ENCODE assay signal across 13 cellular contexts in the genomic region with DNA sequence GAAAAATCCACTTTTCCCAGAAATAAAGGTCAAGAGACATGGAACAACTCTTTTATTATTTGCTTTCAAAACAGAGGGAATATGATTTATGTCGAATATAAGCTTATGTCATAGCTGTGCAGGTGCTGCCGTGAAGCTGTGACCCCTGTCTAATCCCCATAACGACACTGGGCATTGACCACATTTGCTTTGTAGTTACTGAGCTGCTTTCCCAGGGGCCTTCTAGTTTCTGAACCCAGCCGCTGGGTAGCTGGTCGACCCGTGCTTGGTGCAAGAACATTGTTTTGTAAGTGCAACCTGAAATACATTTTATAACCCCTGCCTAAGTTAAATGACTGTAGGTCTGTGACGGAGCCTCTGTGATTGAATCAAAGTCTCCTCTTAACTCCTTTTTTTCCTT.
DNase-seq lines count a peak whose midpoint lies in the region; ATAC-seq, FAIRE-seq and TF ChIP-seq lines count a peak whose summit lies in the region.
"Had no signal": no experiment of that assay in that cellular context is flagged by ENCODE, and none has a peak within 500 bp of the region (broad histone marks: within the 10 kb centered on the region; RNA-seq: fewer than 3 reads in every experiment).

No MANE protein-coding gene starts in this region.

- H3K4me1 Mint-ChIP-seq in nephron progenitor cell: peaks cover 38% of the 10 kb centered on the region

- no peak overlapping the region for H3K27ac Mint-ChIP-seq in nephron progenitor cell
- H3K27ac Mint-ChIP-seq: CD4-positive, CD25-positive, alpha-beta regulatory T cell had no signal

- peak; percentile 33 for FAIRE-seq in H54 (lab: Jason Lieb, UNC)
- FAIRE-seq: A549 had no signal

- H3K9me3 ChIP-seq in SK-N-MC (ENCODE audit: low read depth, low read length) (no peaks in the 10 kb centered on the region), upper lobe of left lung (no peaks in the 10 kb centered on the region)
- H3K9me3 ChIP-seq: A549; BLaER1 treated with 17β-estradiol and CSF1 and Interleukin-3, amounts not matched to agents 10 nM and 100 nM had no signal

- no peaks in the 10 kb centered on the region for H3K9me3 Mint-ChIP-seq in nephron progenitor cell

- H3K27me3 Mint-ChIP-seq in nephron progenitor cell (ENCODE audit: low read depth, poor library complexity): peaks cover 9% of the 10 kb centered on the region

- no peak for ATAC-seq in upper lobe of left lung (ENCODE audit: low FRiP score in 2 of 2)
- ATAC-seq: A549 had no signal

- TF ChIP-seq POLR2A in H54 (IDR thresholded peaks at IDR 0.05; ENCODE audit: low read depth, low read length): no peak
- TF ChIP-seq POLR2A in upper lobe of left lung (IDR thresholded peaks at IDR 0.05): no peak

- DNase-seq in H54 (ENCODE audit: insufficient read length, low spot score): no peak
- peak; percentile 74 for DNase-seq in NCI-H69 (lab: John Stamatoyannopoulos, UW)
- no peak for DNase-seq in SK-N-MC (ENCODE audit: low read depth, low spot score)
- peak; percentile 26 for DNase-seq in nephron progenitor cell
- DNase-seq in OCI-M1 (lab: John Stamatoyannopoulos, UW): no peak
- no peak for DNase-seq in upper lobe of left lung
- no peak for DNase-seq in T-helper 1 cell
- DNase-seq: CD4-positive, CD25-positive, alpha-beta regulatory T cell; GM23248; H7 had no signal

- H3K36me3 ChIP-seq in SK-N-MC (ENCODE audit: insufficient read depth, low read length): no peaks in the 10 kb centered on the region
- no peaks in the 10 kb centered on the region for H3K36me3 ChIP-seq in upper lobe of left lung
- H3K36me3 ChIP-seq: BLaER1 treated with 17β-estradiol and CSF1 and Interleukin-3, amounts not matched to agents 10 nM and 100 nM had no signal

- H3K9ac ChIP-seq in SK-N-MC (ENCODE audit: insufficient read length): peak overlapping the region; percentile 59
- H3K9ac ChIP-seq: BLaER1 treated with 17β-estradiol and CSF1 and Interleukin-3, amounts not matched to agents 10 nM and 100 nM; GM23248 had no signal

- H3K27ac ChIP-seq in SK-N-MC: peak overlapping the region; percentile 22; the same call in 1 of the 2 replicates
- no peak overlapping the region for H3K27ac ChIP-seq in upper lobe of left lung
- H3K27ac ChIP-seq: A549; BLaER1 treated with 17β-estradiol and CSF1 and Interleukin-3, amounts not matched to agents 10 nM and 100 nM; GM23248; HL-60 had no signal

- TF ChIP-seq CTCF in nephron progenitor cell (IDR thresholded peaks at IDR 0.05) (no peak), upper lobe of left lung (IDR thresholded peaks at IDR 0.05) (no peak)

- no peaks in the 10 kb centered on the region for H3K36me3 Mint-ChIP-seq in nephron progenitor cell (ENCODE audit: low read depth)
- H3K36me3 Mint-ChIP-seq: CD4-positive, CD25-positive, alpha-beta regulatory T cell had no signal

- no peak for TF ChIP-seq EP300 in upper lobe of left lung (IDR thresholded peaks at IDR 0.05)

- no peak overlapping the region for H3K4me3 ChIP-seq in SK-N-MC
- H3K4me3 ChIP-seq in upper lobe of left lung: no peak overlapping the region
- H3K4me3 ChIP-seq: A549; BLaER1 treated with 17β-estradiol and CSF1 and Interleukin-3, amounts not matched to agents 10 nM and 100 nM; GM23248 had no signal

- H3K27me3 ChIP-seq in upper lobe of left lung: no peaks in the 10 kb centered on the region
- H3K27me3 ChIP-seq: BLaER1 treated with 17β-estradiol and CSF1 and Interleukin-3, amounts not matched to agents 10 nM and 100 nM had no signal

- 71 to 76% methylated on average over 7 of the region's 7 CpGs for WGBS in upper lobe of left lung, 2 donors

- no peak overlapping the region for H3K4me3 Mint-ChIP-seq in nephron progenitor cell
- H3K4me3 Mint-ChIP-seq: CD4-positive, CD25-positive, alpha-beta regulatory T cell had no signal

- H3K4me1 ChIP-seq in upper lobe of left lung: peaks cover 0 to 3% (median under 1%) of the 10 kb centered on the region in 4 donors
- H3K4me1 ChIP-seq: A549 had no signal

Comparison
In these comparisons a context has a peak if more than half of its experiments do, and no peak if none do; other contexts are left out.
1. DNase-seq: peak in NCI-H69 (single experiment) and nephron progenitor cell (single experiment); none in H54 (single experiment), SK-N-MC (single experiment), OCI-M1 (single experiment), upper lobe of left lung (0 of 2) and T-helper 1 cell (0 of 5).